Comparison of ENCODE assay signal across 25 cellular contexts in genomic region chr7:154984601-154985188, GRCh38.
"Had no signal": no experiment of that assay in that cellular context is flagged by ENCODE, and none has a peak within 500 bp of the region (broad histone marks: within the 10 kb centered on the region; RNA-seq: fewer than 3 reads in every experiment).

No MANE protein-coding gene starts in this region.

- H3K4me1 ChIP-seq: colonic mucosa, spleen, testis, vagina had no signal

- H3K9me3 Mint-ChIP-seq: activated CD4-positive, alpha-beta T cell treated with anti-CD3 and anti-CD28 coated beads, Interleukin-2, amount 10 ng/mL, durations not matched to agents 7 days and 5 days; activated CD8-positive, alpha-beta T cell treated with anti-CD3 and anti-CD28 coated beads for 36 hours; activated T-helper 1 cell treated with anti-CD3 and anti-CD28 coated beads, Interleukin-12 subunit alpha, Interleukin-12 subunit beta, Interleukin-2, Interleukin-4 antibody, amounts not matched to agents 30 ng/mL and 10 ng/mL and 1 ng/mL, durations not matched to agents 14 hours and 24 hours and 36 hours; brain; immature natural killer cell; naive thymus-derived CD4-positive, alpha-beta T cell; neural crest cell; type B pancreatic cell had no signal

- ATAC-seq: activated CD8-positive, alpha-beta T cell treated with anti-CD3 and anti-CD28 coated beads for 36 hours; naive thymus-derived CD4-positive, alpha-beta T cell had no signal

- H3K27me3 ChIP-seq: colonic mucosa, esophagus muscularis mucosa, hepatocyte, spleen, testis, vagina had no signal

- H3K4me3 Mint-ChIP-seq: activated CD4-positive, alpha-beta T cell treated with anti-CD3 and anti-CD28 coated beads, Interleukin-2, amount 10 ng/mL, durations not matched to agents 7 days and 5 days; activated CD8-positive, alpha-beta T cell treated with anti-CD3 and anti-CD28 coated beads for 36 hours; activated T-helper 1 cell treated with anti-CD3 and anti-CD28 coated beads, Interleukin-12 subunit alpha, Interleukin-12 subunit beta, Interleukin-2, Interleukin-4 antibody, amounts not matched to agents 30 ng/mL and 10 ng/mL and 1 ng/mL, durations not matched to agents 14 hours and 24 hours and 36 hours; brain; immature natural killer cell; naive thymus-derived CD4-positive, alpha-beta T cell; neural crest cell; type B pancreatic cell had no signal

- DNase-seq: activated CD4-positive, alpha-beta T cell treated with anti-CD3 and anti-CD28 coated beads, Interleukin-2, amount 10 ng/mL, durations not matched to agents 7 days and 5 days; activated CD4-positive, CD25-positive, alpha-beta regulatory T cell treated with anti-CD3 and anti-CD28 coated beads, Interleukin-2, amount 50 U/mL, for 72 hours; activated CD8-positive, alpha-beta T cell treated with anti-CD3 and anti-CD28 coated beads for 36 hours; activated gamma-delta T cell; activated naive CD4-positive, alpha-beta T cell treated with anti-CD3 and anti-CD28 coated beads, Interleukin-2, amount 50 U/mL, for 16 hours; anterior cingulate cortex; colonic mucosa; immature natural killer cell; kidney glomerular epithelial cell; left ventricle myocardium inferior; naive thymus-derived CD4-positive, alpha-beta T cell; occipital lobe; retina; spleen; stimulated activated CD4-positive, alpha-beta T cell treated with anti-CD3 and anti-CD28 coated beads, Interleukin-4, amount 100 ng/mL, for 1 hour; stimulated activated naive CD4-positive, alpha-beta T cell; testis; WERI-Rb-1 had no signal

- H3K27me3 Mint-ChIP-seq: activated CD4-positive, alpha-beta T cell treated with anti-CD3 and anti-CD28 coated beads, Interleukin-2, amount 10 ng/mL, durations not matched to agents 7 days and 5 days; activated CD8-positive, alpha-beta T cell treated with anti-CD3 and anti-CD28 coated beads for 36 hours; brain; naive thymus-derived CD4-positive, alpha-beta T cell; type B pancreatic cell had no signal

- H3K9me3 ChIP-seq: colonic mucosa, esophagus muscularis mucosa, left ventricle myocardium inferior, spleen, testis, vagina had no signal

- H3K4me3 ChIP-seq: colonic mucosa, esophagus muscularis mucosa, hepatocyte, left ventricle myocardium inferior, spleen, testis, vagina had no signal

- H3K27ac Mint-ChIP-seq: activated CD4-positive, alpha-beta T cell treated with anti-CD3 and anti-CD28 coated beads, Interleukin-2, amount 10 ng/mL, durations not matched to agents 7 days and 5 days; activated CD8-positive, alpha-beta T cell treated with anti-CD3 and anti-CD28 coated beads for 36 hours; naive thymus-derived CD4-positive, alpha-beta T cell; type B pancreatic cell had no signal

- H3K36me3 ChIP-seq: colonic mucosa, vagina had no signal

- H3K4me1 Mint-ChIP-seq: immature natural killer cell, neural crest cell had no signal

- H3K27ac ChIP-seq: colonic mucosa, hepatocyte, left ventricle myocardium inferior, spleen, testis, vagina, WERI-Rb-1 had no signal
